ENCODE assay signal across 26 cellular contexts in the genomic region with DNA sequence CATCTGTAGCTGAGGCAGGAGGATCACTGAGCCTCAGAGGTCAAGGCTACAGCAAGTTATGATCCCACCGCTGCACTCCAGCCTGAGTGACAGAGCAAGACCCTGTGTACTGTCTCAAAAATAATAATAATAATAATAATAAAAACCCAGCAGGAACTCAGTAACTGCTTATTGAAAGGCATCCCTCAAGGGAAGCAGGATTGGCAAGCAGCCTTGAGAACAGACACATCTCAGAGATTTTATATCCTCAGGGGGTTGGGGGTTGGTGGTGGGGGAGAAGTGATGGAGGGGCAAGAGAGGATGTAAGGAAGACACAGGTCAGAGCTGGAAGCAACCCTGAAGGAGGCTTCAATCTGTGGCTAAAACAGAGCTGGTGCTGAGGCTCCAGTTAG. TPM values are rescaled to one million over a fixed set of nuclear protein-coding genes. Genes with fewer than 3 reads are reported as not detected.
DNase-seq lines count a peak whose midpoint lies in the region; ATAC-seq lines count a peak whose summit lies in the region.
"Had no signal": no experiment of that assay in that cellular context is flagged by ENCODE, and none has a peak within 500 bp of the region (broad histone marks: within the 10 kb centered on the region; RNA-seq: fewer than 3 reads in every experiment).

No MANE protein-coding gene starts in this region.

- H4K8ac ChIP-seq in mesenchymal stem cell (ENCODE audit: low read length): no peak overlapping the region

- H3K79me1 ChIP-seq in mesenchymal stem cell (replicated peaks; ENCODE audit: low read length, poor library complexity, severe bottlenecking): no peaks in the 10 kb centered on the region

- H3K4me2 ChIP-seq in BLaER1 (peak overlapping the region; percentile 81), mesenchymal stem cell (ENCODE audit: low read length, poor library complexity, severe bottlenecking) (no peak overlapping the region)

- H3K4me1 ChIP-seq in BLaER1: peaks cover 100% of the 10 kb centered on the region
- peaks cover 68% of the 10 kb centered on the region for H3K4me1 ChIP-seq in CD8-positive, alpha-beta memory T cell (ENCODE audit: insufficient read depth, low read length)
- H3K4me1 ChIP-seq in mesenchymal stem cell (ENCODE audit: control insufficient read depth, insufficient read depth, low read depth, low read length): peaks cover 32% of the 10 kb centered on the region

- H3K36me3 ChIP-seq in BLaER1 (peaks cover 36% of the 10 kb centered on the region), SK-N-MC (ENCODE audit: insufficient read depth, low read length) (peaks cover 8% of the 10 kb centered on the region), mesenchymal stem cell (ENCODE audit: control insufficient read depth in 1 of 2, insufficient read depth in 2 of 2, low read depth in 1 of 2, low read length in 2 of 2) (peaks cover 0 to 16% of the 10 kb centered on the region in 2 experiments)
- no peaks in the 10 kb centered on the region for H3K36me3 ChIP-seq in CD8-positive, alpha-beta memory T cell (ENCODE audit: insufficient read depth, low read length)
- H3K36me3 ChIP-seq: cardiac muscle cell, stomach, upper lobe of left lung had no signal

- H3K27ac Mint-ChIP-seq in CD8-positive, alpha-beta memory T cell: peak overlapping the region in 7 of 8 donors; percentile 18 to 78 (median 38)
- H3K27ac Mint-ChIP-seq: T-cell had no signal

- no peak for DNase-seq in CD8-positive, alpha-beta memory T cell
- DNase-seq in SK-N-MC (ENCODE audit: low read depth, low spot score): no peak
- DNase-seq in mesenchymal stem cell: no peak
- DNase-seq in mesenteric fat pad (ENCODE audit: low spot score): no peak
- DNase-seq: activated CD4-positive, alpha-beta T cell treated with anti-CD3 and anti-CD28 coated beads, Interleukin-2, amount 50 U/mL, for 1 hour; activated CD8-positive, alpha-beta memory T cell treated with anti-CD3 and anti-CD28 coated beads, Interleukin-2, amount 50 U/mL, for 48 hours; activated gamma-delta T cell treated with Interleukin-2 at 50 U/mL for 16 hours; amniotic stem cell; Caco-2; effector CD8-positive, alpha-beta T cell; left colon; MM.1S; NCI-H1436; NCI-H526 treated with DMSO at 0.1 percent for 48 hours; stimulated activated CD4-positive, alpha-beta T cell treated with anti-CD3 and anti-CD28 coated beads, Interleukin-4, amount 100 ng/mL, for 4 hours; stomach; T-cell; upper lobe of left lung had no signal

- H2BK12ac ChIP-seq in mesenchymal stem cell (ENCODE audit: low read length in 2 of 2): no peak overlapping the region

- POLR2A ChIA-PET in CD8-positive, alpha-beta memory T cell (lab: Charles Lee): no interaction called here

- H3K4me3 ChIP-seq in BLaER1: peak overlapping the region; percentile 22; the same call in 1 of the 2 replicates
- H3K4me3 ChIP-seq in CD8-positive, alpha-beta memory T cell (ENCODE audit: low read length): no peak overlapping the region
- no peak overlapping the region for H3K4me3 ChIP-seq in SK-N-MC
- H3K4me3 ChIP-seq in mesenchymal stem cell (ENCODE audit: insufficient read depth in 1 of 2, low read depth in 1 of 2, low read length in 2 of 2): no peak overlapping the region
- H3K4me3 ChIP-seq: cardiac muscle cell, stomach, upper lobe of left lung had no signal

- no peak overlapping the region for H3K18ac ChIP-seq in mesenchymal stem cell (ENCODE audit: low read depth in 1 of 2, low read length in 2 of 2)

- no peak overlapping the region for H3K4ac ChIP-seq in mesenchymal stem cell (ENCODE audit: low read depth in 1 of 2, low read length in 2 of 2)

- H3K14ac ChIP-seq in mesenchymal stem cell (ENCODE audit: low read length in 2 of 2): no peak overlapping the region

- H2BK15ac ChIP-seq in mesenchymal stem cell (ENCODE audit: low read depth, poor library complexity, severe bottlenecking): no peak overlapping the region

- H4K91ac ChIP-seq in mesenchymal stem cell (ENCODE audit: low read length): no peak overlapping the region

- peaks cover 0 to 14% (median 0%) of the 10 kb centered on the region in 3 donors for H3K36me3 Mint-ChIP-seq in CD8-positive, alpha-beta memory T cell
- H3K36me3 Mint-ChIP-seq: T-cell had no signal

- no peaks in the 10 kb centered on the region for H3K9me3 Mint-ChIP-seq in CD8-positive, alpha-beta memory T cell
- H3K9me3 Mint-ChIP-seq: neural crest cell, T-cell had no signal

- peaks cover 71 to 95% (median 88%) of the 10 kb centered on the region in 3 donors for H3K4me1 Mint-ChIP-seq in CD8-positive, alpha-beta memory T cell

- H2AK5ac ChIP-seq in mesenchymal stem cell (ENCODE audit: low read length, severe bottlenecking): no peak overlapping the region

- H2BK120ac ChIP-seq in mesenchymal stem cell (ENCODE audit: low read depth, low read length): no peak overlapping the region

- ATAC-seq in GM21447 (IDR thresholded peaks at IDR 0.05; ENCODE audit: unreplicated experiment) (no peak), HG03135 (IDR thresholded peaks at IDR 0.05; ENCODE audit: unreplicated experiment) (no peak), HG03565 (IDR thresholded peaks at IDR 0.05; ENCODE audit: unreplicated experiment) (no peak)
- ATAC-seq: esophagus mucosa, left colon had no signal

- whole genome bisulfite sequencing in mesenchymal stem cell: no CpG with 5 or more reads among the region's 1 CpG

- H4K20me1 ChIP-seq in BLaER1: peaks cover 100% of the 10 kb centered on the region

- no peak overlapping the region for H2BK5ac ChIP-seq in mesenchymal stem cell (ENCODE audit: low read depth, low read length, poor library complexity, severe bottlenecking)

- CTCF ChIA-PET in CD8-positive, alpha-beta memory T cell (lab: Charles Lee): interaction anchor here (1.3 to 1.6 kb wide), 2 partner anchors 45 to 183 kb away, joined by 3 to 4 read pairs; no protein-coding TSS in a partner anchor

- H3K4me3 Mint-ChIP-seq in CD8-positive, alpha-beta memory T cell: peak overlapping the region in 3 of 7 donors; percentile 22 to 54 (median 24)
- H3K4me3 Mint-ChIP-seq: neural crest cell had no signal

- no peak overlapping the region for H2AFZ ChIP-seq in mesenchymal stem cell (ENCODE audit: low read depth, low read length)

- H3K27ac ChIP-seq in BLaER1 (peak overlapping the region; percentile 67), SK-N-MC (peak overlapping the region; percentile 98; the same call in 1 of the 2 replicates), mesenchymal stem cell (ENCODE audit: low read length, poor library complexity, severe bottlenecking) (no peak overlapping the region)
- H3K27ac ChIP-seq in CD8-positive, alpha-beta memory T cell (ENCODE audit: low read depth, low read length): no peak overlapping the region
- H3K27ac ChIP-seq: cardiac muscle cell, stomach had no signal

- H3K27me3 ChIP-seq in BLaER1 (no peaks in the 10 kb centered on the region), mesenchymal stem cell (ENCODE audit: control insufficient read depth in 1 of 2, insufficient read depth in 1 of 2, low read length in 2 of 2) (no peaks in the 10 kb centered on the region)
- H3K27me3 ChIP-seq in CD8-positive, alpha-beta memory T cell (ENCODE audit: insufficient read depth, low read length, poor library complexity, severe bottlenecking): no peaks in the 10 kb centered on the region
- H3K27me3 ChIP-seq: cardiac muscle cell, stomach, upper lobe of left lung had no signal

- H3K23ac ChIP-seq in mesenchymal stem cell (ENCODE audit: low read length in 2 of 2): no peak overlapping the region

- H3K9ac ChIP-seq in BLaER1: peak overlapping the region; percentile 58
- H3K9ac ChIP-seq in SK-N-MC (ENCODE audit: insufficient read length): no peak overlapping the region
- H3K9ac ChIP-seq in mesenchymal stem cell (ENCODE audit: low read length): peak overlapping the region; percentile 13

- H3K9me3 ChIP-seq in BLaER1 (no peaks in the 10 kb centered on the region), SK-N-MC (ENCODE audit: low read depth, low read length) (no peaks in the 10 kb centered on the region), mesenchymal stem cell (ENCODE audit: control insufficient read depth, low read length) (no peaks in the 10 kb centered on the region)
- no peaks in the 10 kb centered on the region for H3K9me3 ChIP-seq in CD8-positive, alpha-beta memory T cell (ENCODE audit: low read length)
- H3K9me3 ChIP-seq: Caco-2, stomach, upper lobe of left lung had no signal

- H3K27me3 Mint-ChIP-seq in CD8-positive, alpha-beta memory T cell: no peaks in the 10 kb centered on the region
- H3K27me3 Mint-ChIP-seq: T-cell had no signal

RNA-seq across cellular contexts. Expression of gene GNB1, which starts 29.6 kb away (rescaled TPM):
- 100 to 1,000 TPM; 436 to 470 TPM for total RNA-seq in CD8-positive, alpha-beta memory T cell
- 114 TPM for polyA plus RNA-seq in CD8-positive, alpha-beta memory T cell
- polyA plus RNA-seq in mesenchymal stem cell (2013, experiment 1 of 2): 252 TPM
- 253 TPM for polyA plus RNA-seq in mesenchymal stem cell (2013, experiment 2 of 2)
- 318 TPM for total RNA-seq in mesenteric fat pad

RNA-seq across cellular contexts. Expression of gene CALML6, which starts 53.7 kb away (rescaled TPM):
- under 1 TPM; 0.46 to 0.78 TPM for total RNA-seq in CD8-positive, alpha-beta memory T cell
- not detected for polyA plus RNA-seq in CD8-positive, alpha-beta memory T cell
- 0.25 TPM for polyA plus RNA-seq in mesenchymal stem cell (2013, experiment 1 of 2)
- 0.25 TPM for polyA plus RNA-seq in mesenchymal stem cell (2013, experiment 2 of 2)
- total RNA-seq in mesenteric fat pad: 0.26 TPM
- total RNA-seq: pulmonary artery endothelial cell, stomach had no signal

RNA-seq across cellular contexts. Expression of gene TMEM52, which starts 57.7 kb away (rescaled TPM):
- 1 to 10 TPM in 1 of 2 experiments, under 1 TPM in 1; 0.94 to 1.4 TPM for total RNA-seq in CD8-positive, alpha-beta memory T cell
- polyA plus RNA-seq in CD8-positive, alpha-beta memory T cell: 0.32 TPM
- polyA plus RNA-seq in mesenchymal stem cell (2013, experiment 1 of 2): 0.95 TPM
- polyA plus RNA-seq in mesenchymal stem cell (2013, experiment 2 of 2): 1.1 TPM
- total RNA-seq in mesenteric fat pad: 1.5 TPM

Comparison
In these comparisons a context has a peak if more than half of its experiments do, and no peak if none do; other contexts are left out.
1. H3K27ac ChIP-seq: peak in BLaER1 (single experiment) and SK-N-MC (single experiment); none in CD8-positive, alpha-beta memory T cell (single experiment) and mesenchymal stem cell (single experiment).